Comparison of ENCODE assay signal across 8 cellular contexts in the genomic region with DNA sequence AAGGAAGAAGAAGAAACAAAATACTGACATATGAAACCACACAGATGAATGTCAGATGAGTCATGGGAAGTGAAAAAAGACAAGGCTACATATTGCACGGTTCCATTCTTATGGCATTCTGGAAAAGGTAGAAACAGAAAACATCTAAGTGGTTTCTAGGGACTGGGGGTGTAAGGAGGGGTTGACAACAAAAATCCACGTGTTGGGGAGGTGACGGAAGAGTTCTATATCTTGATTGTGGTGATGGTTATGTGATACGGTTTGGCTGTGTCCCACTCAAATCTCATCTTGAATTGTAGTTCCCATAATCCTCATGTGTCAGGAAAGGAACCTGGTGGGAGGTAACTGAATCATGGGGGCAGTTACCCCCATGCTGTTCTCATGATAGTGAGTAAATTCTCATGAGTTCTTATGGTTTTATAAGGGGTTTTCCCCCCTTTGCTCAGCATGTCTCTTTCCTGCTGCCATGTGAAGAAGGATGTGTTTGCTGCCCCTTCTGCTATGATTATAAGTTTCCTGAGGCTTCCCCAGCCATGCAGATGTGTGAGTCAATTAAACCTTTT. TPM values are rescaled to one million over a fixed set of nuclear protein-coding genes. Genes with fewer than 3 reads are reported as not detected.
A peak's percentile ranks its signal among the peaks of the same experiment; 100 is the strongest.
DNase-seq lines count a peak whose midpoint lies in the region; ATAC-seq, FAIRE-seq and TF ChIP-seq lines count a peak whose summit lies in the region.

No MANE protein-coding gene starts in this region.

- WGBS in A549 (ENCODE audit: missing lambda C conversion rate), result 58% methylated on average over 4 of the region's 4 CpGs
- WGBS in pancreas, 2 donors, result 81 to 91% methylated on average over 4 of the region's 4 CpGs

- H3K4me1 ChIP-seq in A549, result peaks cover 14% of the 10 kb centered on the region; the same call in 1 of the 3 replicates
- H3K4me1 ChIP-seq in HCT116 (ENCODE audit: control insufficient read depth in 1 of 2, insufficient read depth in 2 of 2, low read length in 2 of 2), result peaks cover 17 to 35% of the 10 kb centered on the region in 2 experiments
- peaks cover 9% of the 10 kb centered on the region for H3K4me1 ChIP-seq in foreskin keratinocyte
- peaks cover 4% of the 10 kb centered on the region for H3K4me1 ChIP-seq in vagina
- peaks cover under 1 to 6% (median 4%) of the 10 kb centered on the region in 3 donors for H3K4me1 ChIP-seq in pancreas

- H2AFZ ChIP-seq in HCT116 (ENCODE audit: low read depth, low read length, poor library complexity, severe bottlenecking), result no peak overlapping the region

- BruUV-seq in HCT116 (replicated peaks; lab: Mats Ljungman, UMichigan), result no TSS peak

- TF ChIP-seq POLR2A in A549 (IDR thresholded peaks at IDR 0.05; ENCODE audit: low read length) (no peak), HCT116 (IDR thresholded peaks at IDR 0.05; ENCODE audit: borderline replicate concordance, extremely low read depth, insufficient read depth, insufficient read length) (no peak), vagina (IDR thresholded peaks at IDR 0.05) (no peak)

- no peaks in the 10 kb centered on the region for H3K9me3 ChIP-seq in A549
- H3K9me3 ChIP-seq in HCT116 (ENCODE audit: control insufficient read depth in 1 of 2, insufficient read depth in 1 of 2, low read depth in 1 of 2, low read length in 2 of 2), result no peaks in the 10 kb centered on the region
- H3K9me3 ChIP-seq in vagina, result no peaks in the 10 kb centered on the region
- H3K9me3 ChIP-seq in pancreas, result no peaks in the 10 kb centered on the region

- FAIRE-seq in A549 (lab: Jason Lieb, UNC) (no peak), pancreas (lab: Jason Lieb, UNC) (no peak)

- RAD21 ChIA-PET in HCT116 (lab: Charles Lee; ENCODE audit: low non-redundant PET in 1 of 2, low total read pairs in 2 of 2, uncharacterized antibody in 2 of 2, unreplicated experiment in 2 of 2), result no interaction called here

- H3K36me3 ChIP-seq in HCT116 (ENCODE audit: control insufficient read depth in 1 of 2, insufficient read depth in 2 of 2, low read length in 2 of 2), result no peaks in the 10 kb centered on the region
- no peaks in the 10 kb centered on the region for H3K36me3 ChIP-seq in vagina
- no peaks in the 10 kb centered on the region for H3K36me3 ChIP-seq in pancreas

- peak overlapping the region in 1 of 2 experiments; percentile 66; a peak in 3 of 6 replicates for H3K27ac ChIP-seq in A549
- peak overlapping the region; percentile 38; the same call in 1 of the 2 replicates for H3K27ac ChIP-seq in HCT116 (ENCODE audit: low read depth, low read length)
- peak overlapping the region; percentile 83 for H3K27ac ChIP-seq in foreskin keratinocyte
- H3K27ac ChIP-seq in vagina, result no peak overlapping the region
- no peak overlapping the region for H3K27ac ChIP-seq in pancreas

- ATAC-seq in A549 (no peak), HCT116 (no peak), foreskin keratinocyte (peak; percentile 64), HG03457 (IDR thresholded peaks at IDR 0.05; ENCODE audit: unreplicated experiment) (no peak), pancreas (no peak)

- DNase-seq in A549 (ENCODE audit: low read depth in 1 of 2, low spot score in 1 of 2) (peak in 1 of 2 experiments; percentile 39), HCT116 (ENCODE audit: low read depth, low spot score) (peak; percentile 43), foreskin keratinocyte (peak; percentile 78 to 89), vagina (ENCODE audit: extremely low spot score in 2 of 2) (no peak), pancreas (no peak)
- DNase-seq in activated CD4-positive, alpha-beta T cell treated with anti-CD3 and anti-CD28 coated beads for 48 hours, result peak; percentile 46
- DNase-seq in activated CD4-positive, CD25-positive, alpha-beta regulatory T cell treated with anti-CD3 and anti-CD28 coated beads, Interleukin-2, amount 50 U/mL, for 72 hours, result no peak

- POLR2A ChIA-PET in A549 (lab: Yijun Ruan, JAX) (no interaction called here), HCT116 (lab: Charles Lee) (no interaction called here)

- TF ChIP-seq CTCF in A549 (IDR thresholded peaks at IDR 0.05), result no peak
- no peak for TF ChIP-seq CTCF in HCT116 (IDR thresholded peaks at IDR 0.05 in 2 of 3, conservative IDR thresholded peaks at IDR 0.05 in 1 of 3; ENCODE audit: borderline replicate concordance in 1 of 3, insufficient read depth in 1 of 3, low read depth in 2 of 3, low read length in 2 of 3)
- TF ChIP-seq CTCF in foreskin keratinocyte (conservative IDR thresholded peaks at IDR 0.05), result no peak
- no peak for TF ChIP-seq CTCF in vagina (IDR thresholded peaks at IDR 0.05)
- no peak for TF ChIP-seq CTCF in pancreas (IDR thresholded peaks at IDR 0.05)

- no peaks in the 10 kb centered on the region for H4K20me1 ChIP-seq in HCT116 (ENCODE audit: insufficient read depth)

- no peak overlapping the region for H3K4me2 ChIP-seq in A549
- H3K4me2 ChIP-seq in HCT116 (ENCODE audit: low read length), result peak overlapping the region; percentile 67

- no peaks in the 10 kb centered on the region for H3K79me2 ChIP-seq in HCT116 (ENCODE audit: insufficient read depth, low read length)

- CTCF ChIA-PET in A549 (lab: Yijun Ruan, JAX), result no interaction called here
- CTCF ChIA-PET in HCT116 (lab: Charles Lee), result no interaction called here

- H3K9me2 ChIP-seq in HCT116 (ENCODE audit: insufficient read depth), result no peaks in the 10 kb centered on the region

- H3K27me3 ChIP-seq in HCT116 (ENCODE audit: insufficient read depth, low read length), result no peaks in the 10 kb centered on the region
- H3K27me3 ChIP-seq in foreskin keratinocyte, result no peaks in the 10 kb centered on the region
- H3K27me3 ChIP-seq in vagina, result no peaks in the 10 kb centered on the region
- no peaks in the 10 kb centered on the region for H3K27me3 ChIP-seq in pancreas

- no peak overlapping the region for H3K9ac ChIP-seq in HCT116 (ENCODE audit: low read length)

- TF ChIP-seq RAD21 in A549 (conservative IDR thresholded peaks at IDR 0.05 in 1 of 2, IDR thresholded peaks at IDR 0.05 in 1 of 2), result no peak
- no peak for TF ChIP-seq RAD21 in HCT116 (IDR thresholded peaks at IDR 0.05; ENCODE audit: low read depth)

- TF ChIP-seq EP300 in A549 (IDR thresholded peaks at IDR 0.05), result no peak

- no peak overlapping the region for H3K4me3 ChIP-seq in A549
- peak overlapping the region in 1 of 2 experiments; percentile 13; a peak in 2 of 4 replicates for H3K4me3 ChIP-seq in HCT116 (replicated peaks in 1 of 2; ENCODE audit: low read depth in 1 of 2, low read length in 2 of 2)
- no peak overlapping the region for H3K4me3 ChIP-seq in vagina
- H3K4me3 ChIP-seq in pancreas, result no peak overlapping the region

- intact Hi-C loops in HCT116 (cut with micrococcal nuclease) (loop anchor here (10.0 kb wide), 1 partner anchor 229 kb away; no protein-coding TSS in a partner anchor), vagina (cut with DNase I) (no loop called here), pancreas (cut with DNase I) (no loop called here)

TF ChIP-seq in A549, 52 proteins besides CTCF, POLR2A, EP300 and RAD21:
- no peak for TF ChIP-seq RARB (CRISPR knock-in tag; IDR thresholded peaks at IDR 0.05)
- no peak for TF ChIP-seq FOSL2 (IDR thresholded peaks at IDR 0.05)
- TF ChIP-seq FOSL2 (CRISPR knock-in tag; IDR thresholded peaks at IDR 0.05), result peak; percentile 64
- no peak for TF ChIP-seq ZSCAN20 (CRISPR knock-in tag; IDR thresholded peaks at IDR 0.05)
- no peak for TF ChIP-seq FOXS1 (CRISPR knock-in tag; IDR thresholded peaks at IDR 0.05)
- no peak for TF ChIP-seq EHMT2 (IDR thresholded peaks at IDR 0.05; ENCODE audit: low read depth)
- no peak for TF ChIP-seq POLR2AphosphoS2 (conservative IDR thresholded peaks at IDR 0.05; ENCODE audit: low read length)

TF ChIP-seq in HCT116, 20 proteins besides CTCF, POLR2A, EP300 and RAD21 (continues in another document):
- no peak for TF ChIP-seq YY1 (IDR thresholded peaks at IDR 0.05; ENCODE audit: extremely low read depth, insufficient replicate concordance, low read depth, low read length)
- TF ChIP-seq ELF1 (IDR thresholded peaks at IDR 0.05; ENCODE audit: borderline replicate concordance, low read depth), result no peak
- TF ChIP-seq ZFX (IDR thresholded peaks at IDR 0.05), result no peak
- TF ChIP-seq, protein P1, sequence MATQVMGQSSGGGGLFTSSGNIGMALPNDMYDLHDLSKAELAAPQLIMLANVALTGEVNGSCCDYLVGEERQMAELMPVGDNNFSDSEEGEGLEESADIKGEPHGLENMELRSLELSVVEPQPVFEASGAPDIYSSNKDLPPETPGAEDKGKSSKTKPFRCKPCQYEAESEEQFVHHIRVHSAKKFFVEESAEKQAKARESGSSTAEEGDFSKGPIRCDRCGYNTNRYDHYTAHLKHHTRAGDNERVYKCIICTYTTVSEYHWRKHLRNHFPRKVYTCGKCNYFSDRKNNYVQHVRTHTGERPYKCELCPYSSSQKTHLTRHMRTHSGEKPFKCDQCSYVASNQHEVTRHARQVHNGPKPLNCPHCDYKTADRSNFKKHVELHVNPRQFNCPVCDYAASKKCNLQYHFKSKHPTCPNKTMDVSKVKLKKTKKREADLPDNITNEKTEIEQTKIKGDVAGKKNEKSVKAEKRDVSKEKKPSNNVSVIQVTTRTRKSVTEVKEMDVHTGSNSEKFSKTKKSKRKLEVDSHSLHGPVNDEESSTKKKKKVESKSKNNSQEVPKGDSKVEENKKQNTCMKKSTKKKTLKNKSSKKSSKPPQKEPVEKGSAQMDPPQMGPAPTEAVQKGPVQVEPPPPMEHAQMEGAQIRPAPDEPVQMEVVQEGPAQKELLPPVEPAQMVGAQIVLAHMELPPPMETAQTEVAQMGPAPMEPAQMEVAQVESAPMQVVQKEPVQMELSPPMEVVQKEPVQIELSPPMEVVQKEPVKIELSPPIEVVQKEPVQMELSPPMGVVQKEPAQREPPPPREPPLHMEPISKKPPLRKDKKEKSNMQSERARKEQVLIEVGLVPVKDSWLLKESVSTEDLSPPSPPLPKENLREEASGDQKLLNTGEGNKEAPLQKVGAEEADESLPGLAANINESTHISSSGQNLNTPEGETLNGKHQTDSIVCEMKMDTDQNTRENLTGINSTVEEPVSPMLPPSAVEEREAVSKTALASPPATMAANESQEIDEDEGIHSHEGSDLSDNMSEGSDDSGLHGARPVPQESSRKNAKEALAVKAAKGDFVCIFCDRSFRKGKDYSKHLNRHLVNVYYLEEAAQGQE (IDR thresholded peaks at IDR 0.05; ENCODE audit: low read depth), result no peak
- TF ChIP-seq SP1 (IDR thresholded peaks at IDR 0.05; ENCODE audit: low read depth), result peak; percentile 43; the same call in 1 of the 2 replicates
- no peak for TF ChIP-seq SIN3A (IDR thresholded peaks at IDR 0.05; ENCODE audit: low read depth)

RNA-seq across cellular contexts. Expression of a gene that starts 6.4 kb away (rescaled TPM):
- polyA plus RNA-seq in A549 (2011; rRNA removed) (33.3 and 39.0 TPM in 2 replicates), A549 (2017; fragmentation: RNase III; extraction: RNeasy Plus Mini Kit Qiagen cat#74134 plus additional on column Dnase treatment) (15.8 to 20.3 TPM (median 19.1 TPM) in 3 replicates), foreskin keratinocyte (15.0 and 19.1 TPM in 2 replicates), pancreas (10 to 100 TPM; 39.1 to 45.4 TPM)
- 8.2 and 9.2 TPM in 2 replicates for polyA plus RNA-seq in A549 (2012; cell fraction: cytosol; rRNA removed)
- 8.4 and 12.5 TPM in 2 replicates for polyA plus RNA-seq in A549 (2012; cell fraction: nucleus; rRNA removed)
- 20.5 and 22.8 TPM in 2 replicates for polyA minus RNA-seq in A549 (2011; rRNA and poly(A)+ RNA removed)
- total RNA-seq in HCT116 (2021; ENCODE audit: unreplicated experiment) (15.4 TPM), foreskin keratinocyte (31.8 and 39.9 TPM in 2 replicates), vagina (28.0 TPM), pancreas (10 to 100 TPM; 54.8 to 75.3 (median 62.1) TPM)
- 10.6 and 11.6 TPM in 2 replicates for polyA plus RNA-seq in HCT116 (2012)

Comparison
In these comparisons a context has a peak if more than half of its experiments do, and no peak if none do; other contexts are left out.
1. DNase-seq: peak in HCT116 (single experiment), activated CD4-positive, alpha-beta T cell treated with anti-CD3 and anti-CD28 coated beads for 48 hours (single experiment) and foreskin keratinocyte (2 of 2); none in vagina (0 of 2), activated CD4-positive, CD25-positive, alpha-beta regulatory T cell treated with anti-CD3 and anti-CD28 coated beads, Interleukin-2, amount 50 U/mL, for 72 hours (single experiment) and pancreas (0 of 6).
2. H3K27ac ChIP-seq: peak in HCT116 (single experiment) and foreskin keratinocyte (single experiment); none in vagina (single experiment) and pancreas (0 of 4).